In the genomic region with DNA sequence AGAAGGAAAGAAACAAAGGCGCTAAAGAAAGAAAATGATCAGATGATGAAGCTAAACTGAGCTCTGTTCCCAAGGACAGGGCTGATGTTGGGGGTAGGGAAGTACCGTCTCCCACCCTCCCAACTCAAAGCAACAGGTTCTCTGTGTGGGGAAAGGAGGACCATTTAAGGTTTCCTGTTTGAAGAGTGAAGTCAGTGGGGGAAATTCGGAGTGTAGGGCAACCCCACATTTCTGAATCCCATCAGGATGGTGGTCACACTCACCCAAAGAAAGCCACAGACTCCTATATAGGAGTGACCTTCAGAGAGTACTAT, we compare ENCODE assay signal across 1 cellular context.
TF ChIP-seq lines count a peak whose summit lies in the region.

No MANE protein-coding gene starts in this region.

TF ChIP-seq in SK-N-SH treated with all-trans-retinoic acid at 6 μM for 48 hours, 23 proteins besides CTCF, POLR2A, EP300 and RAD21:
- TF ChIP-seq, protein P1, sequence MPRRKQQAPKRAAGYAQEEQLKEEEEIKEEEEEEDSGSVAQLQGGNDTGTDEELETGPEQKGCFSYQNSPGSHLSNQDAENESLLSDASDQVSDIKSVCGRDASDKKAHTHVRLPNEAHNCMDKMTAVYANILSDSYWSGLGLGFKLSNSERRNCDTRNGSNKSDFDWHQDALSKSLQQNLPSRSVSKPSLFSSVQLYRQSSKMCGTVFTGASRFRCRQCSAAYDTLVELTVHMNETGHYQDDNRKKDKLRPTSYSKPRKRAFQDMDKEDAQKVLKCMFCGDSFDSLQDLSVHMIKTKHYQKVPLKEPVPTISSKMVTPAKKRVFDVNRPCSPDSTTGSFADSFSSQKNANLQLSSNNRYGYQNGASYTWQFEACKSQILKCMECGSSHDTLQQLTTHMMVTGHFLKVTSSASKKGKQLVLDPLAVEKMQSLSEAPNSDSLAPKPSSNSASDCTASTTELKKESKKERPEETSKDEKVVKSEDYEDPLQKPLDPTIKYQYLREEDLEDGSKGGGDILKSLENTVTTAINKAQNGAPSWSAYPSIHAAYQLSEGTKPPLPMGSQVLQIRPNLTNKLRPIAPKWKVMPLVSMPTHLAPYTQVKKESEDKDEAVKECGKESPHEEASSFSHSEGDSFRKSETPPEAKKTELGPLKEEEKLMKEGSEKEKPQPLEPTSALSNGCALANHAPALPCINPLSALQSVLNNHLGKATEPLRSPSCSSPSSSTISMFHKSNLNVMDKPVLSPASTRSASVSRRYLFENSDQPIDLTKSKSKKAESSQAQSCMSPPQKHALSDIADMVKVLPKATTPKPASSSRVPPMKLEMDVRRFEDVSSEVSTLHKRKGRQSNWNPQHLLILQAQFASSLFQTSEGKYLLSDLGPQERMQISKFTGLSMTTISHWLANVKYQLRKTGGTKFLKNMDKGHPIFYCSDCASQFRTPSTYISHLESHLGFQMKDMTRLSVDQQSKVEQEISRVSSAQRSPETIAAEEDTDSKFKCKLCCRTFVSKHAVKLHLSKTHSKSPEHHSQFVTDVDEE (CRISPR knock-in tag; IDR thresholded peaks at IDR 0.05) = no peak
- TF ChIP-seq, protein P2, sequence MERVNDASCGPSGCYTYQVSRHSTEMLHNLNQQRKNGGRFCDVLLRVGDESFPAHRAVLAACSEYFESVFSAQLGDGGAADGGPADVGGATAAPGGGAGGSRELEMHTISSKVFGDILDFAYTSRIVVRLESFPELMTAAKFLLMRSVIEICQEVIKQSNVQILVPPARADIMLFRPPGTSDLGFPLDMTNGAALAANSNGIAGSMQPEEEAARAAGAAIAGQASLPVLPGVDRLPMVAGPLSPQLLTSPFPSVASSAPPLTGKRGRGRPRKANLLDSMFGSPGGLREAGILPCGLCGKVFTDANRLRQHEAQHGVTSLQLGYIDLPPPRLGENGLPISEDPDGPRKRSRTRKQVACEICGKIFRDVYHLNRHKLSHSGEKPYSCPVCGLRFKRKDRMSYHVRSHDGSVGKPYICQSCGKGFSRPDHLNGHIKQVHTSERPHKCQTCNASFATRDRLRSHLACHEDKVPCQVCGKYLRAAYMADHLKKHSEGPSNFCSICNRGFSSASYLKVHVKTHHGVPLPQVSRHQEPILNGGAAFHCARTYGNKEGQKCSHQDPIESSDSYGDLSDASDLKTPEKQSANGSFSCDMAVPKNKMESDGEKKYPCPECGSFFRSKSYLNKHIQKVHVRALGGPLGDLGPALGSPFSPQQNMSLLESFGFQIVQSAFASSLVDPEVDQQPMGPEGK (CRISPR knock-in tag; IDR thresholded peaks at IDR 0.05; ENCODE audit: borderline replicate concordance) = no peak
- TF ChIP-seq TCF4 (CRISPR knock-in tag; IDR thresholded peaks at IDR 0.05; ENCODE audit: borderline replicate concordance) (no peak), OSR1 (CRISPR knock-in tag; IDR thresholded peaks at IDR 0.05) (no peak), GLIS3 (CRISPR knock-in tag; IDR thresholded peaks at IDR 0.05) (no peak)
TF ChIP-seq in SK-N-SH treated with all-trans-retinoic acid at 6 μM for 48 hours: peak in this region for 0.
